ENCODE assay signal across 14 cellular contexts in genomic region chr1:223102797-223103533, GRCh38. TPM values are rescaled to one million over a fixed set of nuclear protein-coding genes. Genes with fewer than 3 reads are reported as not detected.
DNase-seq lines count a peak whose midpoint lies in the region; ATAC-seq, FAIRE-seq and TF ChIP-seq lines count a peak whose summit lies in the region.
"Had no signal": no experiment of that assay in that cellular context is flagged by ENCODE, and none has a peak within 500 bp of the region (broad histone marks: within the 10 kb centered on the region; RNA-seq: fewer than 3 reads in every experiment).

No MANE protein-coding gene starts in this region.

- H2AFZ ChIP-seq in endothelial cell of umbilical vein (ENCODE audit: low read depth, low read length), result peak overlapping the region; percentile 6

- peak; percentile 56 for FAIRE-seq in endothelial cell of umbilical vein (lab: Jason Lieb, UNC)
- FAIRE-seq: GM12892 had no signal

- POLR2A ChIA-PET in HEK293 (lab: Yijun Ruan, JAX), result interaction anchor here (1.2 kb wide), 2 partner anchors 13 to 19 kb away, joined by 4 to 8 read pairs; no protein-coding TSS in a partner anchor
- POLR2A ChIA-PET in endothelial cell of umbilical vein (lab: Charles Lee), result interaction anchor here (0.9 kb wide), 1 partner anchor 16 kb away, joined by 4 read pairs; no protein-coding TSS in a partner anchor
- POLR2A ChIA-PET in naive thymus-derived CD8-positive, alpha-beta T cell (lab: Charles Lee), result no interaction called here

- peaks cover 0 to 37% (median 18%) of the 10 kb centered on the region in 9 donors for H3K9me3 Mint-ChIP-seq in naive thymus-derived CD8-positive, alpha-beta T cell
- H3K9me3 Mint-ChIP-seq: T-helper 1 cell treated with Interleukin-12 subunit alpha and Interleukin-12 subunit beta and Interleukin-4 antibody, amounts not matched to agents 30 μg/mL and 1 μg/mL, for 36 hours had no signal

- H3K27ac Mint-ChIP-seq in naive thymus-derived CD8-positive, alpha-beta T cell, result no peak overlapping the region
- H3K27ac Mint-ChIP-seq: activated CD8-positive, alpha-beta T cell treated with anti-CD3 and anti-CD28 coated beads, Interleukin-2, amount 10 ng/mL, durations not matched to agents 7 days and 5 days; IgD-negative memory B cell; stimulated activated memory B cell treated with anti-CD40 and anti-IgM and Interleukin-4, amounts not matched to agents 10 μg/mL and 1 μg/mL and 100 μg/mL, for 72 hours; T-helper 1 cell treated with Interleukin-12 subunit alpha and Interleukin-12 subunit beta and Interleukin-4 antibody, amounts not matched to agents 30 μg/mL and 1 μg/mL, for 36 hours had no signal

- H3K9me3 ChIP-seq in HEK293 (ENCODE audit: control insufficient read depth, insufficient read depth, low read depth, low read length) (no peaks in the 10 kb centered on the region), endothelial cell of umbilical vein (replicated peaks; ENCODE audit: control insufficient read depth, insufficient read depth, low read length) (no peaks in the 10 kb centered on the region)

- BruUV-seq in endothelial cell of umbilical vein (replicated peaks; lab: Mats Ljungman, UMichigan), result TSS peak; percentile 77

- H3K36me3 Mint-ChIP-seq in naive thymus-derived CD8-positive, alpha-beta T cell, result peaks cover 0 to 25% (median 11%) of the 10 kb centered on the region in 3 donors
- H3K36me3 Mint-ChIP-seq: stimulated activated memory B cell treated with anti-CD40 and anti-IgM and Interleukin-4, amounts not matched to agents 10 μg/mL and 1 μg/mL and 100 μg/mL, for 72 hours had no signal

- peak overlapping the region; percentile 48 for H3K4me2 ChIP-seq in endothelial cell of umbilical vein (ENCODE audit: insufficient read depth, low read length)

- dilution Hi-C loops in endothelial cell of umbilical vein (cut with MboI; ENCODE audit: extremely low pct_ligation_motif_present, low sequenced_read_pairs), result no loop called here

- intact Hi-C loops in endothelial cell of umbilical vein (cut with micrococcal nuclease), result loop anchor here (1.0 kb wide), 3 partner anchors 13 to 109 kb away; no protein-coding TSS in a partner anchor

- H4K20me1 ChIP-seq in endothelial cell of umbilical vein (replicated peaks; ENCODE audit: control insufficient read depth, extremely low read depth, insufficient read depth, low read length), result no peaks in the 10 kb centered on the region

- no peaks in the 10 kb centered on the region for H3K79me2 ChIP-seq in endothelial cell of umbilical vein (ENCODE audit: control insufficient read depth, insufficient read depth, low read length)

- H3K4me3 Mint-ChIP-seq in naive thymus-derived CD8-positive, alpha-beta T cell, result no peak overlapping the region
- H3K4me3 Mint-ChIP-seq: activated CD8-positive, alpha-beta T cell treated with anti-CD3 and anti-CD28 coated beads, Interleukin-2, amount 10 ng/mL, durations not matched to agents 7 days and 5 days; IgD-negative memory B cell; neural crest cell; stimulated activated memory B cell treated with anti-CD40 and anti-IgM and Interleukin-4, amounts not matched to agents 10 μg/mL and 1 μg/mL and 100 μg/mL, for 72 hours; T-helper 1 cell treated with Interleukin-12 subunit alpha and Interleukin-12 subunit beta and Interleukin-4 antibody, amounts not matched to agents 30 μg/mL and 1 μg/mL, for 36 hours had no signal

- peak; percentile 29 for DNase-seq in NCI-H2196 treated with DMSO at 0.1 percent for 48 hours (lab: John Stamatoyannopoulos, UW; ENCODE audit: unreplicated experiment)
- peak; percentile 98 for DNase-seq in endothelial cell of umbilical vein (ENCODE audit: low read depth, low spot score)
- DNase-seq in pulmonary artery endothelial cell (ENCODE audit: low read depth, low spot score), result peak; percentile 88
- no peak for DNase-seq in naive thymus-derived CD8-positive, alpha-beta T cell
- no peak for DNase-seq in midbrain (lab: John Stamatoyannopoulos, UW)
- DNase-seq: activated CD8-positive, alpha-beta T cell treated with anti-CD3 and anti-CD28 coated beads, Interleukin-2, amount 10 ng/mL, durations not matched to agents 7 days and 5 days; activated naive CD4-positive, alpha-beta T cell treated with Interleukin-2 at 50 U/mL for 16 hours had no signal

- no peak for TF ChIP-seq CTCF in HEK293 (tag by site-specific recombination; IDR thresholded peaks at IDR 0.05)
- no peak for TF ChIP-seq CTCF in endothelial cell of umbilical vein (IDR thresholded peaks at IDR 0.05; ENCODE audit: extremely low read depth in 1 of 2, insufficient read depth in 1 of 2, low read depth in 1 of 2, low read length in 2 of 2)

- H3K4me1 Mint-ChIP-seq in naive thymus-derived CD8-positive, alpha-beta T cell, result no peaks in the 10 kb centered on the region
- H3K4me1 Mint-ChIP-seq: IgD-negative memory B cell; stimulated activated memory B cell treated with anti-CD40 and anti-IgM and Interleukin-4, amounts not matched to agents 10 μg/mL and 1 μg/mL and 100 μg/mL, for 72 hours had no signal

- CTCF ChIA-PET in HEK293 (lab: Yijun Ruan, JAX), result interaction anchor here (0.6 to 7.5 kb wide), 12 partner anchors 10 to 469 kb away, joined by 3 to 85 read pairs (median 5); no protein-coding TSS in a partner anchor
- CTCF ChIA-PET in endothelial cell of umbilical vein (lab: Charles Lee), result interaction anchor here (0.7 to 3.9 kb wide), 14 partner anchors 8 to 392 kb away, joined by 3 to 66 read pairs (median 4); partner anchors contain the start of gene TLR5

- H3K36me3 ChIP-seq in HEK293 (ENCODE audit: control insufficient read depth in 2 of 2, insufficient read depth in 1 of 2, low read length in 2 of 2) (no peaks in the 10 kb centered on the region), endothelial cell of umbilical vein (ENCODE audit: control insufficient read depth in 2 of 2, extremely low read depth in 1 of 2, insufficient read depth in 2 of 2, low read length in 2 of 2) (no peaks in the 10 kb centered on the region)

- ATAC-seq in GM18505 (IDR thresholded peaks at IDR 0.05; ENCODE audit: unreplicated experiment), result no peak
- no peak for ATAC-seq in naive thymus-derived CD8-positive, alpha-beta T cell
- ATAC-seq: activated CD8-positive, alpha-beta T cell treated with anti-CD3 and anti-CD28 coated beads, Interleukin-2, amount 10 ng/mL, durations not matched to agents 7 days and 5 days; stimulated activated memory B cell treated with anti-CD40 and anti-IgM and Interleukin-4, amounts not matched to agents 10 μg/mL and 1 μg/mL and 100 μg/mL, for 72 hours had no signal

- H3K9ac ChIP-seq in endothelial cell of umbilical vein (replicated peaks; ENCODE audit: extremely low read depth, insufficient read depth, low read length), result peak overlapping the region; percentile 69

- H3K4me3 ChIP-seq in HEK293 (ENCODE audit: low read depth, low read length), result no peak overlapping the region
- H3K4me3 ChIP-seq in endothelial cell of umbilical vein (replicated peaks in 1 of 3; ENCODE audit: insufficient read depth in 1 of 3, low read depth in 1 of 3, low read length in 3 of 3), result peak overlapping the region in 1 of 3 experiments; percentile 9

- H3K27ac ChIP-seq in HEK293 (ENCODE audit: extremely low read depth, low read depth, low read length), result peak overlapping the region; percentile 58; the same call in 1 of the 2 replicates
- H3K27ac ChIP-seq in endothelial cell of umbilical vein (ENCODE audit: insufficient read depth, low read depth, low read length), result peak overlapping the region; percentile 75

- TF ChIP-seq POLR2A in endothelial cell of umbilical vein (IDR thresholded peaks at IDR 0.05; ENCODE audit: low read depth, low read length) (no peak), GM18505 (IDR thresholded peaks at IDR 0.05; ENCODE audit: borderline replicate concordance, extremely low read depth, insufficient read depth, insufficient read length) (no peak)

- H3K27me3 ChIP-seq in endothelial cell of umbilical vein (ENCODE audit: control insufficient read depth in 2 of 2, insufficient read depth in 2 of 2, low read length in 2 of 2), result peaks cover 0 to 3% of the 10 kb centered on the region in 2 experiments

- no peaks in the 10 kb centered on the region for H3K9me1 ChIP-seq in endothelial cell of umbilical vein (replicated peaks; ENCODE audit: control insufficient read depth, extremely low read depth, insufficient read depth, low read length)

- peaks cover 0 to 8% (median 0%) of the 10 kb centered on the region in 5 donors for H3K27me3 Mint-ChIP-seq in naive thymus-derived CD8-positive, alpha-beta T cell

- H3K4me1 ChIP-seq in HEK293 (ENCODE audit: control insufficient read depth, insufficient read depth, low read length) (peaks cover 11% of the 10 kb centered on the region), endothelial cell of umbilical vein (ENCODE audit: control insufficient read depth, extremely low read depth, insufficient read depth, low read length) (peaks cover 26% of the 10 kb centered on the region)

TF ChIP-seq in HEK293, 187 proteins besides CTCF, POLR2A, EP300 and RAD21 (continues in another document):
- peak; percentile 69 for TF ChIP-seq ZNF623 (tag by site-specific recombination; IDR thresholded peaks at IDR 0.05)
- TF ChIP-seq ZNF221 (tag by site-specific recombination; IDR thresholded peaks at IDR 0.05; ENCODE audit: borderline replicate concordance), result no peak
- no peak for TF ChIP-seq ZNF426 (tag by site-specific recombination; IDR thresholded peaks at IDR 0.05)
- 0 out of 2 replicates have a peak, but pooled peaks have one; percentile 28 for TF ChIP-seq ZNF341 (tag by site-specific recombination; IDR thresholded peaks at IDR 0.05; ENCODE audit: low read depth)

TF ChIP-seq in endothelial cell of umbilical vein, 7 proteins besides CTCF, POLR2A, EP300 and RAD21 (continues in another document):
- TF ChIP-seq EZH2 (IDR thresholded peaks at IDR 0.05; ENCODE audit: borderline replicate concordance, low read depth, low read length, severe bottlenecking) (no peak), JUN (IDR thresholded peaks at IDR 0.05; ENCODE audit: borderline replicate concordance, insufficient read depth, insufficient read length, low read depth) (peak; percentile 89), MYC (IDR thresholded peaks at IDR 0.05; ENCODE audit: low read depth, low read length) (no peak), FOS (IDR thresholded peaks at IDR 0.05; ENCODE audit: borderline replicate concordance, insufficient read depth, low read length) (peak; percentile 29), POLR2AphosphoS5 (IDR thresholded peaks at IDR 0.05; ENCODE audit: insufficient read depth, low read depth, low read length) (peak; percentile 77)

RNA-seq across cellular contexts. Expression of gene TLR5, which starts 40.1 kb away (rescaled TPM):
- 0.15 and 0.16 TPM in 2 replicates for total RNA-seq in endothelial cell of umbilical vein
- 0.11 and 0.25 TPM in 2 replicates for polyA plus RNA-seq in endothelial cell of umbilical vein
- 0.08 and 0.10 TPM in 2 replicates for polyA plus RNA-seq in endothelial cell of umbilical vein (2011; cell fraction: cytosol; rRNA removed)
- 0.11 and 0.58 TPM in 2 replicates for polyA plus RNA-seq in endothelial cell of umbilical vein (2011; cell fraction: nucleus; rRNA removed)
- 0.04 and 0.05 TPM in 2 replicates for polyA plus RNA-seq in endothelial cell of umbilical vein (2012)
- 0.32 and 0.36 TPM in 2 replicates for polyA minus RNA-seq in endothelial cell of umbilical vein
- polyA minus RNA-seq in endothelial cell of umbilical vein (2011; cell fraction: cytosol; rRNA and poly(A)+ RNA removed), result not detected
- polyA minus RNA-seq in endothelial cell of umbilical vein (2011; cell fraction: nucleus; rRNA and poly(A)+ RNA removed), result 0.67 and 0.96 TPM in 2 replicates
- total RNA-seq in pulmonary artery endothelial cell, result 0.18 and 0.20 TPM in 2 replicates
- total RNA-seq in naive thymus-derived CD8-positive, alpha-beta T cell, result 1 to 10 TPM; 1.2 to 1.9 TPM
- polyA plus RNA-seq in naive thymus-derived CD8-positive, alpha-beta T cell, result 1 to 10 TPM; 1.1 to 3.6 (median 1.2) TPM

Comparison
In these comparisons a context has a peak if more than half of its experiments do, and no peak if none do; other contexts are left out.
1. DNase-seq: peak in NCI-H2196 treated with DMSO at 0.1 percent for 48 hours (single experiment), endothelial cell of umbilical vein (single experiment) and pulmonary artery endothelial cell (single experiment); none in naive thymus-derived CD8-positive, alpha-beta T cell (0 of 10) and midbrain (single experiment).